In the genomic region with DNA sequence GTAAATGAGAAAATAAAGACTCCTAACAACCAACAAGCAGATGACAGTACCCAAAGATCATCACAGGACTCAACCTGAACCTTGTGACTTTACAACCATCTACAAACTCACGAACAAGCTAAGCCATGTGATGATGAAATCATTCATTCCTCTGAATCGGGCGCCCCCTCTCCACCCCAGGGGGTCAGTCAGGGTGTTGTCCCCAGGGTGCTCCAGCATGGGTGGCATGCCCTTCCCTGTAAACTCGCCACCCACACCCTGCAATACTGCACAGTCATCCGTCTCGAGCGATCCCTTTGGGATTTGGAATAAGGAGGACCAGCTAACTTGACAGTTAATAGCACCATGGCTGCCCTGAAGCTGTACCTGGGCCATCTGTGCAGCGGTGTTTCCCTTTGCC, we compare ENCODE assay signal across 1 cellular context.
TF ChIP-seq lines count a peak whose summit lies in the region.

No MANE protein-coding gene starts in this region.

TF ChIP-seq in WTC11, 78 proteins besides CTCF, POLR2A, EP300 and RAD21 (continued from another document):
- TF ChIP-seq, protein P1, sequence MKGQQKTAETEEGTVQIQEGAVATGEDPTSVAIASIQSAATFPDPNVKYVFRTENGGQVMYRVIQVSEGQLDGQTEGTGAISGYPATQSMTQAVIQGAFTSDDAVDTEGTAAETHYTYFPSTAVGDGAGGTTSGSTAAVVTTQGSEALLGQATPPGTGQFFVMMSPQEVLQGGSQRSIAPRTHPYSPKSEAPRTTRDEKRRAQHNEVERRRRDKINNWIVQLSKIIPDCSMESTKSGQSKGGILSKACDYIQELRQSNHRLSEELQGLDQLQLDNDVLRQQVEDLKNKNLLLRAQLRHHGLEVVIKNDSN (CRISPR knock-in tag; IDR thresholded peaks at IDR 0.05): no peak
- TF ChIP-seq, protein P2, sequence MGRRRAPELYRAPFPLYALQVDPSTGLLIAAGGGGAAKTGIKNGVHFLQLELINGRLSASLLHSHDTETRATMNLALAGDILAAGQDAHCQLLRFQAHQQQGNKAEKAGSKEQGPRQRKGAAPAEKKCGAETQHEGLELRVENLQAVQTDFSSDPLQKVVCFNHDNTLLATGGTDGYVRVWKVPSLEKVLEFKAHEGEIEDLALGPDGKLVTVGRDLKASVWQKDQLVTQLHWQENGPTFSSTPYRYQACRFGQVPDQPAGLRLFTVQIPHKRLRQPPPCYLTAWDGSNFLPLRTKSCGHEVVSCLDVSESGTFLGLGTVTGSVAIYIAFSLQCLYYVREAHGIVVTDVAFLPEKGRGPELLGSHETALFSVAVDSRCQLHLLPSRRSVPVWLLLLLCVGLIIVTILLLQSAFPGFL (CRISPR knock-in tag; IDR thresholded peaks at IDR 0.05; ENCODE audit: borderline replicate concordance): no peak
